ENCODE assay signal across 13 cellular contexts in genomic region chr5:65611524-65611923, GRCh38. TPM values are rescaled to one million over a fixed set of nuclear protein-coding genes. Genes with fewer than 3 reads are reported as not detected.
A peak's percentile ranks its signal among the peaks of the same experiment; 100 is the strongest.
DNase-seq lines count a peak whose midpoint lies in the region; ATAC-seq and TF ChIP-seq lines count a peak whose summit lies in the region.
"Had no signal": no experiment of that assay in that cellular context is flagged by ENCODE, and none has a peak within 500 bp of the region (broad histone marks: within the 10 kb centered on the region; RNA-seq: fewer than 3 reads in every experiment).

No MANE protein-coding gene starts in this region.

- H3K9me3 Mint-ChIP-seq in activated CD8-positive, alpha-beta T cell treated with anti-CD3 and anti-CD28 coated beads, Interleukin-2, amount 10 ng/mL, durations not matched to agents 7 days and 5 days (ENCODE audit: insufficient read depth), result no peaks in the 10 kb centered on the region
- H3K9me3 Mint-ChIP-seq: activated naive CD4-positive, alpha-beta T cell treated with anti-CD3 and anti-CD28 coated beads, Interleukin-2, amount 50 U/mL, for 24 hours; T-cell had no signal

- H3K4me1 Mint-ChIP-seq in activated CD8-positive, alpha-beta T cell treated with anti-CD3 and anti-CD28 coated beads, Interleukin-2, amount 10 ng/mL, durations not matched to agents 7 days and 5 days (ENCODE audit: low read depth), result no peaks in the 10 kb centered on the region

- TF ChIP-seq CTCF in heart right ventricle (IDR thresholded peaks at IDR 0.05) (no peak), Panc1 (IDR thresholded peaks at IDR 0.05) (no peak), kidney epithelial cell (IDR thresholded peaks at IDR 0.05; ENCODE audit: insufficient read depth, low read length, poor library complexity, severe bottlenecking) (no peak), colonic mucosa (IDR thresholded peaks at IDR 0.05) (no peak), dorsolateral prefrontal cortex (IDR thresholded peaks at IDR 0.05 in 54 of 56, conservative IDR thresholded peaks at IDR 0.05 in 2 of 56; ENCODE audit: low read depth in 1 of 56, partially characterized antibody in 56 of 56) (no peak)

- peak; percentile 25 for ATAC-seq in left ventricle myocardium superior
- ATAC-seq in heart right ventricle, result no peak
- ATAC-seq in Panc1, result peak; percentile 66
- ATAC-seq in activated CD8-positive, alpha-beta T cell treated with anti-CD3 and anti-CD28 coated beads, Interleukin-2, amount 10 ng/mL, durations not matched to agents 7 days and 5 days, result no peak
- no peak for ATAC-seq in GM21447 (IDR thresholded peaks at IDR 0.05; ENCODE audit: unreplicated experiment)
- ATAC-seq: T-cell had no signal

- intact Hi-C loops in left ventricle myocardium superior (cut with micrococcal nuclease), result no loop called here
- intact Hi-C loops in heart right ventricle (cut with DNase I), result no loop called here
- intact Hi-C loops in Panc1 (cut with micrococcal nuclease; ENCODE audit: unreplicated experiment), result no loop called here
- intact Hi-C loops in colonic mucosa (cut with DNase I), result no loop called here
- intact Hi-C loops in dorsolateral prefrontal cortex (cut with DNase I), result no loop called here

- no TSS peak for BruUV-seq in Panc1 (replicated peaks; lab: Mats Ljungman, UMichigan)

- no peak overlapping the region for H3K9ac ChIP-seq in colonic mucosa (ENCODE audit: low read depth in 2 of 2, low read length in 2 of 2)

- in situ Hi-C loops in Panc1 (cut with HindIII; ENCODE audit: low pct_unique_long_range_greater_than_20kb, low sequenced_read_pairs), result no loop called here

- H3K27me3 ChIP-seq in heart right ventricle (no peaks in the 10 kb centered on the region), Panc1 (ENCODE audit: control insufficient read depth, insufficient read depth, low read length) (no peaks in the 10 kb centered on the region), kidney epithelial cell (ENCODE audit: control insufficient read depth, insufficient read depth, low read length) (no peaks in the 10 kb centered on the region), colonic mucosa (no peaks in the 10 kb centered on the region), dorsolateral prefrontal cortex (no peaks in the 10 kb centered on the region)
- H3K27me3 ChIP-seq: right atrium auricular region, suprapubic skin had no signal

- H3K4me3 Mint-ChIP-seq in activated CD8-positive, alpha-beta T cell treated with anti-CD3 and anti-CD28 coated beads, Interleukin-2, amount 10 ng/mL, durations not matched to agents 7 days and 5 days, result no peak overlapping the region
- H3K4me3 Mint-ChIP-seq: activated naive CD4-positive, alpha-beta T cell treated with anti-CD3 and anti-CD28 coated beads, Interleukin-2, amount 50 U/mL, for 24 hours; T-cell had no signal

- H3K9me3 ChIP-seq in heart right ventricle (no peaks in the 10 kb centered on the region), Panc1 (ENCODE audit: control insufficient read depth, insufficient read depth, low read depth, low read length) (no peaks in the 10 kb centered on the region), colonic mucosa (no peaks in the 10 kb centered on the region)
- H3K9me3 ChIP-seq: right atrium auricular region, suprapubic skin had no signal

- H3K36me3 ChIP-seq in heart right ventricle, result peaks cover 0 to 100% (median 48%) of the 10 kb centered on the region in 9 donors
- peaks cover 13% of the 10 kb centered on the region; the same call in 1 of the 2 replicates for H3K36me3 ChIP-seq in Panc1 (ENCODE audit: control insufficient read depth, insufficient read depth, low read length)
- no peaks in the 10 kb centered on the region for H3K36me3 ChIP-seq in kidney epithelial cell (ENCODE audit: control insufficient read depth, insufficient read depth, low read length)
- H3K36me3 ChIP-seq in colonic mucosa, result peaks cover 4% of the 10 kb centered on the region

- no peak overlapping the region for H3K27ac Mint-ChIP-seq in activated CD8-positive, alpha-beta T cell treated with anti-CD3 and anti-CD28 coated beads, Interleukin-2, amount 10 ng/mL, durations not matched to agents 7 days and 5 days
- H3K27ac Mint-ChIP-seq: T-cell had no signal

- WGBS in heart right ventricle, 2 donors, result 60 to 68% methylated on average over 3 of the region's 3 CpGs

- H3K27ac ChIP-seq in heart right ventricle (no peak overlapping the region), Panc1 (ENCODE audit: low read length) (no peak overlapping the region), colonic mucosa (no peak overlapping the region), dorsolateral prefrontal cortex (no peak overlapping the region)
- H3K27ac ChIP-seq: right atrium auricular region, suprapubic skin had no signal

- POLR2A ChIA-PET in Panc1 (lab: Charles Lee), result no interaction called here
- POLR2A ChIA-PET in activated CD8-positive, alpha-beta T cell treated with anti-CD3 and anti-CD28 coated beads, Interleukin-2, amount 10 ng/mL, durations not matched to agents 7 days and 5 days (lab: Charles Lee), result interaction anchor here (1.5 to 1.6 kb wide), 2 partner anchors 12 to 48 kb away, joined by 4 to 8 read pairs; partner anchors contain the start of genes CENPK, PPWD1 and TRIM23

- no peaks in the 10 kb centered on the region for H3K27me3 Mint-ChIP-seq in activated CD8-positive, alpha-beta T cell treated with anti-CD3 and anti-CD28 coated beads, Interleukin-2, amount 10 ng/mL, durations not matched to agents 7 days and 5 days (ENCODE audit: low read depth)
- H3K27me3 Mint-ChIP-seq: activated naive CD4-positive, alpha-beta T cell treated with anti-CD3 and anti-CD28 coated beads, Interleukin-2, amount 50 U/mL, for 24 hours; T-cell had no signal

- peaks cover 44% of the 10 kb centered on the region for H3K36me3 Mint-ChIP-seq in activated CD8-positive, alpha-beta T cell treated with anti-CD3 and anti-CD28 coated beads, Interleukin-2, amount 10 ng/mL, durations not matched to agents 7 days and 5 days (ENCODE audit: low read depth)

- CTCF ChIA-PET in Panc1 (lab: Charles Lee), result no interaction called here
- CTCF ChIA-PET in activated CD8-positive, alpha-beta T cell treated with anti-CD3 and anti-CD28 coated beads, Interleukin-2, amount 10 ng/mL, durations not matched to agents 7 days and 5 days (lab: Charles Lee), result interaction anchor here (0.7 to 2.5 kb wide), 3 partner anchors 12 to 55 kb away, joined by 3 to 8 read pairs (median 3); partner anchors contain the start of gene TRIM23

- DNase-seq in left ventricle myocardium superior (no peak), heart right ventricle (no peak), Panc1 (ENCODE audit: low read depth, low spot score) (peak; percentile 22), kidney epithelial cell (ENCODE audit: low read depth) (peak; percentile 93), colonic mucosa (no peak), dorsolateral prefrontal cortex (no peak)
- DNase-seq in activated CD8-positive, alpha-beta T cell treated with anti-CD3 and anti-CD28 coated beads, Interleukin-2, amount 10 ng/mL, durations not matched to agents 7 days and 5 days, result no peak
- DNase-seq: activated CD4-positive, alpha-beta T cell treated with anti-CD3 and anti-CD28 coated beads, Interleukin-2, amount 50 U/mL, for 1 hour; T-cell had no signal

- H3K4me1 ChIP-seq in heart right ventricle, result peaks cover 0 to 7% (median 0%) of the 10 kb centered on the region in 9 donors
- H3K4me1 ChIP-seq in Panc1 (ENCODE audit: control insufficient read depth, insufficient read depth, low read length), result no peaks in the 10 kb centered on the region
- H3K4me1 ChIP-seq in colonic mucosa, result no peaks in the 10 kb centered on the region
- H3K4me1 ChIP-seq: right atrium auricular region, suprapubic skin had no signal

- H3K4me3 ChIP-seq in heart right ventricle (no peak overlapping the region), Panc1 (ENCODE audit: low read depth in 2 of 2, low read length in 2 of 2) (no peak overlapping the region), kidney epithelial cell (ENCODE audit: low read depth, low read length) (no peak overlapping the region), colonic mucosa (no peak overlapping the region), dorsolateral prefrontal cortex (no peak overlapping the region)
- H3K4me3 ChIP-seq: right atrium auricular region, suprapubic skin had no signal

RNA-seq across cellular contexts. Expression of gene TRIM23, which starts 12.6 kb away (rescaled TPM):
- total RNA-seq in left ventricle myocardium superior (20.3 TPM), heart right ventricle (10 to 100 TPM; 15.2 to 22.6 (median 18.3) TPM), Panc1 (2021; ENCODE audit: unreplicated experiment) (12.6 TPM), kidney epithelial cell (9.9 and 10.8 TPM in 2 replicates), colonic mucosa (1 to 10 TPM; 5.8 to 8.8 TPM), dorsolateral prefrontal cortex (10 to 100 TPM; 29.0 to 96.0 (median 75.1) TPM)
- 1 to 10 TPM; 3.8 to 4.7 TPM for polyA plus RNA-seq in heart right ventricle
- polyA plus RNA-seq in Panc1 (2012; ENCODE audit: insufficient read length), result 8.5 TPM
- total RNA-seq in activated CD8-positive, alpha-beta T cell treated with anti-CD3 and anti-CD28 coated beads, Interleukin-2, amount 10 ng/mL, durations not matched to agents 7 days and 5 days, result 1 to 10 TPM; 7.0 to 8.9 TPM

RNA-seq across cellular contexts. Expression of gene SHLD3, which starts 13.3 kb away (rescaled TPM):
- 1.9 TPM for total RNA-seq in left ventricle myocardium superior
- 1 to 10 TPM; 1.1 to 2.2 (median 1.8) TPM for total RNA-seq in heart right ventricle
- 1 to 10 TPM; 1.8 to 5.0 TPM for polyA plus RNA-seq in heart right ventricle
- 3.3 TPM for total RNA-seq in Panc1 (2021; ENCODE audit: unreplicated experiment)
- polyA plus RNA-seq in Panc1 (2012; ENCODE audit: insufficient read length), result 0.35 TPM
- 1.6 and 3.1 TPM in 2 replicates for total RNA-seq in kidney epithelial cell
- 1 to 10 TPM; 5.1 to 5.3 TPM for total RNA-seq in activated CD8-positive, alpha-beta T cell treated with anti-CD3 and anti-CD28 coated beads, Interleukin-2, amount 10 ng/mL, durations not matched to agents 7 days and 5 days
- 1 to 10 TPM; 3.1 to 3.9 TPM for total RNA-seq in colonic mucosa
- 1 to 10 TPM; 1.4 to 7.4 (median 3.9) TPM for total RNA-seq in dorsolateral prefrontal cortex

RNA-seq across cellular contexts. Expression of gene TRAPPC13, which starts 13.3 kb away (rescaled TPM):
- total RNA-seq in left ventricle myocardium superior (23.0 TPM), heart right ventricle (10 to 100 TPM; 17.7 to 26.3 (median 20.6) TPM), Panc1 (2021; ENCODE audit: unreplicated experiment) (17.3 TPM), kidney epithelial cell (18.8 and 19.0 TPM in 2 replicates), colonic mucosa (10 to 100 TPM; 20.1 to 23.6 TPM), dorsolateral prefrontal cortex (10 to 100 TPM; 17.4 to 49.3 (median 32.9) TPM)
- 10 to 100 TPM in 1 of 2 donors, 1 to 10 TPM in 1; 9.0 to 16.3 TPM for polyA plus RNA-seq in heart right ventricle
- 7.2 TPM for polyA plus RNA-seq in Panc1 (2012; ENCODE audit: insufficient read length)
- 10 to 100 TPM; 21.9 to 22.2 TPM for total RNA-seq in activated CD8-positive, alpha-beta T cell treated with anti-CD3 and anti-CD28 coated beads, Interleukin-2, amount 10 ng/mL, durations not matched to agents 7 days and 5 days

RNA-seq across cellular contexts. Expression of gene PPWD1, which starts 48.4 kb away (rescaled TPM):
- total RNA-seq in left ventricle myocardium superior, result 21.9 TPM
- 10 to 100 TPM; 14.1 to 22.3 (median 16.2) TPM for total RNA-seq in heart right ventricle
- 10 to 100 TPM in 1 of 2 donors, 1 to 10 TPM in 1; 8.0 to 31.6 TPM for polyA plus RNA-seq in heart right ventricle
- 32.7 TPM for total RNA-seq in Panc1 (2021; ENCODE audit: unreplicated experiment)
- polyA plus RNA-seq in Panc1 (2012; ENCODE audit: insufficient read length), result 20.6 TPM
- 19.6 and 22.9 TPM in 2 replicates for total RNA-seq in kidney epithelial cell
- 10 to 100 TPM; 46.5 to 47.7 TPM for total RNA-seq in activated CD8-positive, alpha-beta T cell treated with anti-CD3 and anti-CD28 coated beads, Interleukin-2, amount 10 ng/mL, durations not matched to agents 7 days and 5 days
- total RNA-seq in colonic mucosa, result 10 to 100 TPM; 23.5 to 28.2 TPM
- 10 to 100 TPM; 28.2 to 67.8 (median 45.2) TPM for total RNA-seq in dorsolateral prefrontal cortex

RNA-seq across cellular contexts. Expression of gene CENPK, which starts 48.6 kb away (rescaled TPM):
- 0.99 TPM for total RNA-seq in left ventricle myocardium superior
- total RNA-seq in heart right ventricle, result 1 to 10 TPM in 3 of 10 donors, under 1 TPM in 7; 0.19 to 3.5 (median 0.62) TPM
- polyA plus RNA-seq in heart right ventricle, result under 1 TPM; 0.58 to 0.95 TPM
- total RNA-seq in Panc1 (2021; ENCODE audit: unreplicated experiment), result 34.2 TPM
- 8.3 TPM for polyA plus RNA-seq in Panc1 (2012; ENCODE audit: insufficient read length)
- 10.4 and 18.4 TPM in 2 replicates for total RNA-seq in kidney epithelial cell
- 100 to 1,000 TPM in 1 of 2 experiments, 10 to 100 TPM in 1; 97.8 to 110 TPM for total RNA-seq in activated CD8-positive, alpha-beta T cell treated with anti-CD3 and anti-CD28 coated beads, Interleukin-2, amount 10 ng/mL, durations not matched to agents 7 days and 5 days
- 10 to 100 TPM; 10.4 to 31.4 TPM for total RNA-seq in colonic mucosa
- total RNA-seq in dorsolateral prefrontal cortex, result 1 to 10 TPM in 86 of 120 experiments, under 1 TPM in 21, not detected in 13; 0.35 to 4.6 (median 1.6) TPM
- total RNA-seq: right atrium auricular region had no signal

Comparison
In these comparisons a context has a peak if more than half of its experiments do, and no peak if none do; other contexts are left out.
1. ATAC-seq: peak in left ventricle myocardium superior (single experiment) and Panc1 (single experiment); none in heart right ventricle (0 of 8), activated CD8-positive, alpha-beta T cell treated with anti-CD3 and anti-CD28 coated beads, Interleukin-2, amount 10 ng/mL, durations not matched to agents 7 days and 5 days (single experiment) and GM21447 (single experiment).
2. DNase-seq: peak in Panc1 (single experiment) and kidney epithelial cell (single experiment); none in left ventricle myocardium superior (single experiment), heart right ventricle (0 of 2), activated CD8-positive, alpha-beta T cell treated with anti-CD3 and anti-CD28 coated beads, Interleukin-2, amount 10 ng/mL, durations not matched to agents 7 days and 5 days (single experiment), colonic mucosa (single experiment) and dorsolateral prefrontal cortex (0 of 10).